ENCODE assay signal across 29 cellular contexts in genomic region chr11:62579252-62579651, GRCh38.
"Had no signal": no experiment of that assay in that cellular context is flagged by ENCODE, and none has a peak within 500 bp of the region (broad histone marks: within the 10 kb centered on the region; RNA-seq: fewer than 3 reads in every experiment).

No MANE protein-coding gene starts in this region.

- H3K4me3 ChIP-seq: adrenal gland, K562 had no signal

- FAIRE-seq: K562, RCC 7860 had no signal

- H3K27me3 ChIP-seq: adrenal gland had no signal

- DNase-seq: activated B cell treated with CpG ODN at 0.5 μM for 24 hours; activated CD4-positive, alpha-beta memory T cell treated with anti-CD3 and anti-CD28 coated beads for 36 hours; activated CD4-positive, alpha-beta T cell treated with anti-CD3 and anti-CD28 coated beads for 4 hours; activated CD4-positive, alpha-beta T cell treated with anti-CD3 and anti-CD28 coated beads, Interleukin-2, amount 50 U/mL, for 1 hour; activated CD4-positive, CD25-positive, alpha-beta regulatory T cell treated with anti-CD3 and anti-CD28 coated beads, Interleukin-2, amount 50 U/mL, for 72 hours; activated CD8-positive, alpha-beta memory T cell treated with anti-CD3 and anti-CD28 coated beads, Interleukin-2, amount 50 U/mL, for 4 hours; activated gamma-delta T cell treated with Interleukin-2 at 50 U/mL for 16 hours; activated naive CD4-positive, alpha-beta T cell treated with anti-CD3 and anti-CD28 coated beads for 36 hours; activated T-cell treated with anti-CD3 and anti-CD28 coated beads for 4 hours; activated T-cell treated with anti-CD3 and anti-CD28 coated beads, Interleukin-2, amount 50 U/mL, for 4 hours; adrenal gland; central memory CD4-positive, alpha-beta T cell; NCI-H1092 treated with DMSO at 0.1 percent for 48 hours; NCI-H1417 treated with DMSO at 0.1 percent for 48 hours; NCI-H187 treated with DMSO at 0.1 percent for 48 hours; NCI-H2081 treated with DMSO at 0.1 percent for 48 hours; NCI-H345; NCI-H524 treated with DMSO at 0.1 percent for 48 hours; NCI-H748 treated with DMSO at 0.1 percent for 48 hours; NK-92 treated with Interleukin-12 subunit alpha and Interleukin-12 subunit beta, amount 100 ng/mL, for 24 hours; PC-3; SIG-M5; SW 1271; T-helper 1 cell; T-helper 2 cell; T-helper 9 cell had no signal

- H3K9me3 ChIP-seq: adrenal gland had no signal

- H3K27ac ChIP-seq: adrenal gland, VCaP had no signal
